In the genomic region with DNA sequence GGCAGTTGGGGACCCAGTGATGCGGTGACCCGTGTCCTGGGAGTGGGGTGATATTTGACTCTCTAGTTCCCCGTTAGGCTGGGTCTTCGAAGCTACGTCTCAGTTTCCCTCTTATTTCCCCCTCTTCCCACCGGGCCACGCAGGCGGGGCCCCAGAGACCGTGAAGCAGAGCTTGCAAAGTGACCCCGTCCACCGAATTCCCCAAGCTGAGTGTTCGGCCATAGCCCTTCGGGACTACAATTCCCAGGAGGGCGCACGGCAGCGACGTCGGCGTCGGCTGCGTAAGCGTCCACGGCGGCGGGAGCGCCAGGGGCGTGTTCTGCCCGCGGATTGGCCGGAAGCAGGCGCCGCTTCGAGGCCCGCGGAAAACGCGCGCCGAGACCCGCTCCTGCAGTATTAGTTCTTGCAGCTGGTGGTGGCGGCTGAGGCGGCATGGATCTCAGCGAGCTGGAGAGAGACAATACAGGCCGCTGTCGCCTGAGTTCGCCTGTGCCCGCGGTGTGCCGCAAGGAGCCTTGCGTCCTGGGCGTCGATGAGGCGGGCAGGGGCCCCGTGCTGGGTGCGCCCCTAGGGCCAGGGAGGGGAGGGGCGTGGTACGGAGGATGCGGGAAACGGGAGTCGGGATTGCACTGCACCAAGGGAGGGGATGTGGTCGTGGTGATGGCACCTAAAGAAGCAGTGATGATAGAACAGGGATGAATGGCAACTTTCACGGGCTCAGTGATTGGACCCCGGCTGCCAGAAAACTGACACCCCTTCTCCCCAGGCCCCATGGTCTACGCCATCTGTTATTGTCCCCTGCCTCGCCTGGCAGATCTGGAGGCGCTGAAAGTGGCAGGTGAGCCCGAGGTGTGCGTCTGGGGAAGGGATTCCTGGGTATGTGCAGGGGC, we compare ENCODE assay signal across 8 cellular contexts. TPM values are rescaled to one million over a fixed set of nuclear protein-coding genes. Genes with fewer than 3 reads are reported as not detected.
A peak's percentile ranks its signal among the peaks of the same experiment; 100 is the strongest.
DNase-seq lines count a peak whose midpoint lies in the region; ATAC-seq and TF ChIP-seq lines count a peak whose summit lies in the region.

A gene (plus strand): TSS at position 343 of the 890 bp plus-strand sequence. CDS start 90 bp downstream, at position 433.

- WGBS in esophagus muscularis mucosa: 10% methylated on average over 23 of the region's 68 CpGs

- no peaks in the 10 kb centered on the region for H3K9me2 ChIP-seq in PC-9 (ENCODE audit: insufficient read depth)

- H3K9me3 Mint-ChIP-seq in IgD-negative memory B cell: no peaks in the 10 kb centered on the region

- H3K4me2 ChIP-seq in PC-9: peak within 1 kb of the TSS; percentile 96

- no peaks in the 10 kb centered on the region for H4K20me1 ChIP-seq in PC-9 (ENCODE audit: insufficient read depth)

- H3K4me3 Mint-ChIP-seq in IgD-negative memory B cell: peak within 1 kb of the TSS; percentile 89 to 98 (median 95)

- H3K4me1 ChIP-seq in PC-9 (replicated peaks; ENCODE audit: insufficient read depth) (peaks cover 21% of the 10 kb centered on the region; the same call in 1 of the 2 replicates), esophagus muscularis mucosa (peaks cover 22 to 32% (median 29%) of the 10 kb centered on the region in 4 donors), muscle layer of duodenum (ENCODE audit: control insufficient read depth in 1 of 2, insufficient read depth in 2 of 2, low read length in 2 of 2) (peaks cover 0 to 22% of the 10 kb centered on the region in 2 donors)

- TF ChIP-seq CTCF in PC-9 (conservative IDR thresholded peaks at IDR 0.05) (no peak), esophagus muscularis mucosa (IDR thresholded peaks at IDR 0.05) (peak in 2 of 3 experiments; percentile 11)

- H3K27ac Mint-ChIP-seq in IgD-negative memory B cell: peak within 1 kb of the TSS; percentile 89 to 96 (median 92)

- ATAC-seq in GM21381 (IDR thresholded peaks at IDR 0.05; ENCODE audit: unreplicated experiment): peak; percentile 86

- H3K79me2 ChIP-seq in PC-9 (ENCODE audit: low read depth): peaks cover 10% of the 10 kb centered on the region; the same call in 1 of the 2 replicates

- peaks cover 4% of the 10 kb centered on the region for H3K36me3 Mint-ChIP-seq in IgD-negative memory B cell

- CTCF ChIA-PET in PC-9 (lab: Charles Lee): interaction anchor here (0.6 kb wide), 3 partner anchors 24 to 68 kb away, joined by 3 to 4 read pairs (median 4); no protein-coding TSS in a partner anchor

- BruUV-seq in PC-9 (replicated peaks; lab: Mats Ljungman, UMichigan): no TSS peak

- H3K27me3 ChIP-seq in PC-9 (ENCODE audit: insufficient read depth, low read depth) (no peaks in the 10 kb centered on the region), esophagus muscularis mucosa (no peaks in the 10 kb centered on the region), muscle layer of duodenum (ENCODE audit: low read depth, low read length) (no peaks in the 10 kb centered on the region)

- H3K36me3 ChIP-seq in PC-9 (ENCODE audit: low read depth) (peaks cover 4% of the 10 kb centered on the region; the same call in 1 of the 2 replicates), esophagus muscularis mucosa (peaks cover 0 to 16% (median 2%) of the 10 kb centered on the region in 4 donors), muscle layer of duodenum (ENCODE audit: control insufficient read depth in 1 of 2, insufficient read depth in 2 of 2, low read length in 2 of 2) (no peaks in the 10 kb centered on the region)

- TF ChIP-seq POLR2A in esophagus muscularis mucosa (IDR thresholded peaks at IDR 0.05; ENCODE audit: low read depth): no peak

- H3K27me3 Mint-ChIP-seq in IgD-negative memory B cell: no peaks in the 10 kb centered on the region

- POLR2A ChIA-PET in PC-9 (lab: Charles Lee; ENCODE audit: unreplicated experiment): interaction anchor here (0.5 to 0.8 kb wide), 3 partner anchors 17 to 365 kb away, joined by 4 to 10 read pairs (median 5); no protein-coding TSS in a partner anchor

- H2AFZ ChIP-seq in PC-9: peak within 1 kb of the TSS; percentile 100

- TF ChIP-seq EP300 in esophagus muscularis mucosa (IDR thresholded peaks at IDR 0.05): no peak

- DNase-seq in COLO829 (ENCODE audit: low spot score) (peak; percentile 93), PC-9 (peak; percentile 81 to 85), esophagus muscularis mucosa (ENCODE audit: extremely low spot score) (no peak)
- peak; percentile 91 to 94 for DNase-seq in activated T-cell treated with anti-CD3 and anti-CD28 coated beads, Interleukin-2, amount 50 U/mL, for 48 hours
- peak; percentile 77 to 78 for DNase-seq in stimulated activated CD8-positive, alpha-beta memory T cell treated with anti-CD3 and anti-CD28 coated beads, Interleukin-7, amount 100 ng/mL, for 48 hours (ENCODE audit: extremely low read depth in 1 of 2, low read depth in 1 of 2)

- H3K4me3 ChIP-seq in PC-9 (peak within 1 kb of the TSS; percentile 91), esophagus muscularis mucosa (peak within 1 kb of the TSS; percentile 59 to 80 (median 64)), muscle layer of duodenum (ENCODE audit: low read depth in 1 of 2, low read length in 2 of 2) (peak within 1 kb of the TSS; percentile 76 to 81)

- H3K27ac ChIP-seq in PC-9: no peak within 1 kb of the TSS
- H3K27ac ChIP-seq in esophagus muscularis mucosa (replicated peaks in 1 of 4): peak within 1 kb of the TSS; percentile 58 to 81 (median 76)
- H3K27ac ChIP-seq in muscle layer of duodenum (ENCODE audit: low read length): peak within 1 kb of the TSS; percentile 29

- intact Hi-C loops in PC-9 (cut with micrococcal nuclease; ENCODE audit: unreplicated experiment) (no loop called here), esophagus muscularis mucosa (cut with DNase I) (no loop called here)

- peaks cover 9 to 16% (median 14%) of the 10 kb centered on the region in 3 donors for H3K4me1 Mint-ChIP-seq in IgD-negative memory B cell

- H3F3A ChIP-seq in PC-9 (ENCODE audit: insufficient read depth, low read depth): peaks cover 16% of the 10 kb centered on the region

- H3K9me3 ChIP-seq in PC-9 (ENCODE audit: insufficient read depth, low read depth) (no peaks in the 10 kb centered on the region), esophagus muscularis mucosa (no peaks in the 10 kb centered on the region), muscle layer of duodenum (ENCODE audit: control insufficient read depth in 1 of 2, low read length in 2 of 2) (no peaks in the 10 kb centered on the region)

RNA-seq across cellular contexts. Expression of the gene that starts here (rescaled TPM):
- polyA plus RNA-seq in IgD-negative memory B cell: 27.4 TPM
- 38.6 and 60.4 TPM in 2 replicates for total RNA-seq in PC-9 (2021)
- total RNA-seq in esophagus muscularis mucosa: 1 to 10 TPM; 2.7 to 6.6 (median 4.2) TPM
